In the genomic region with DNA sequence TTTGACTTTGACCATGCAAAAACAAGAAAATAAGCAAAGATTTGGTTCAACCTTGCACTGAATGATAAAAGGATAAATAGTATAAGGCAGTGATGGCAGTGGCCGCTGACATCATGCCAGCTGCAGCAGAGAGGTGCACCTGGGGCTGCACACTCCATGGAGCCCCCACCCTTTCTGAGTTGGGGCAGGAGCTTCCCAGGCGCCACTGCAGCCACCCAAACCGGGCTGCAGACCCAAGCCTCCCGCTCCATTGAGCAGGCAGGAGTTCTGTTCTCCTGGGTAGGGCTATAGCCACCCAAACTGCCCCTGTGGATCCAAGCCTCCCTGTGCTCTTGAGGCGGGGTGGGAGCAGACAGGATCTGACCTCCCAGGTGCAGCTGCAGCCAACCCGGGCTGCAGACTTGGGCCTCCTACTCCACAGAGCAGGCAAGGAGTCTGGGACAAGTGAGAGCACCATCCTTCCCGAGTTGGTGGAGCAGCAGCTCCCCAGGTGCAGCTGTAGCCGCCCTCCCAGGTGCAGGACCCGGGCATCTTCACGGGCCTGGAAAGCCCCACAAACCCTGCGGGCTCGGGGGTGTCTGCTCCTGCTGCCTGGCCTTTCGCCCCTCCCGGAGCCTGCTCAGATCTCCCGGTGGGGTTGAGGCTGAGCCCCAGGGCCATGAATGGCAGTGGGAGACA, we compare ENCODE assay signal across 17 cellular contexts.
"Had no signal": no experiment of that assay in that cellular context is flagged by ENCODE, and none has a peak within 500 bp of the region (broad histone marks: within the 10 kb centered on the region; RNA-seq: fewer than 3 reads in every experiment).

No MANE protein-coding gene starts in this region.

- ATAC-seq: gastrocnemius medialis; naive thymus-derived CD8-positive, alpha-beta T cell had no signal

- H3K9me3 ChIP-seq: adrenal gland, gastrocnemius medialis, thoracic aorta, uterus had no signal

- H3K27me3 ChIP-seq: adrenal gland, gastrocnemius medialis, heart left ventricle, right atrium auricular region, uterus had no signal

- DNase-seq: activated CD4-positive, alpha-beta T cell treated with anti-CD3 and anti-CD28 coated beads, Interleukin-2, amount 50 U/mL, for 48 hours; activated effector memory CD4-positive, alpha-beta T cell treated with Interleukin-2 at 50 U/mL for 16 hours; activated naive CD4-positive, alpha-beta T cell treated with anti-CD3 and anti-CD28 coated beads, Interleukin-2, amount 50 U/mL, for 16 hours; activated T-cell treated with anti-CD3 and anti-CD28 coated beads, Interleukin-2, amount 50 U/mL, for 1 hour; adrenal gland; erythroblast; gastrocnemius medialis; stimulated activated CD4-positive, alpha-beta T cell treated with anti-CD3 and anti-CD28 coated beads, Interleukin-4, amount 100 ng/mL, for 4 hours; T-helper 9 cell; uterus had no signal

- H3K36me3 Mint-ChIP-seq: memory B cell had no signal

- H3K36me3 ChIP-seq: adrenal gland, gastrocnemius medialis, heart left ventricle, right atrium auricular region, thoracic aorta, uterus had no signal

- H3K4me1 Mint-ChIP-seq: memory B cell; naive thymus-derived CD8-positive, alpha-beta T cell had no signal

- H3K27ac Mint-ChIP-seq: memory B cell; naive thymus-derived CD8-positive, alpha-beta T cell; progenitor cell of endocrine pancreas had no signal

- H3K4me1 ChIP-seq: adrenal gland, gastrocnemius medialis, heart left ventricle, right atrium auricular region, uterus had no signal

- H3K4me3 ChIP-seq: adrenal gland, gastrocnemius medialis, heart left ventricle, right atrium auricular region, skin epidermis, thoracic aorta, uterus had no signal

- H3K27ac ChIP-seq: adrenal gland, gastrocnemius medialis, heart left ventricle, right atrium auricular region, skin epidermis, thoracic aorta, uterus had no signal

- H3K27me3 Mint-ChIP-seq: memory B cell; naive thymus-derived CD8-positive, alpha-beta T cell; progenitor cell of endocrine pancreas had no signal

- H3K4me3 Mint-ChIP-seq: memory B cell; naive thymus-derived CD8-positive, alpha-beta T cell had no signal
